In the genomic region with DNA sequence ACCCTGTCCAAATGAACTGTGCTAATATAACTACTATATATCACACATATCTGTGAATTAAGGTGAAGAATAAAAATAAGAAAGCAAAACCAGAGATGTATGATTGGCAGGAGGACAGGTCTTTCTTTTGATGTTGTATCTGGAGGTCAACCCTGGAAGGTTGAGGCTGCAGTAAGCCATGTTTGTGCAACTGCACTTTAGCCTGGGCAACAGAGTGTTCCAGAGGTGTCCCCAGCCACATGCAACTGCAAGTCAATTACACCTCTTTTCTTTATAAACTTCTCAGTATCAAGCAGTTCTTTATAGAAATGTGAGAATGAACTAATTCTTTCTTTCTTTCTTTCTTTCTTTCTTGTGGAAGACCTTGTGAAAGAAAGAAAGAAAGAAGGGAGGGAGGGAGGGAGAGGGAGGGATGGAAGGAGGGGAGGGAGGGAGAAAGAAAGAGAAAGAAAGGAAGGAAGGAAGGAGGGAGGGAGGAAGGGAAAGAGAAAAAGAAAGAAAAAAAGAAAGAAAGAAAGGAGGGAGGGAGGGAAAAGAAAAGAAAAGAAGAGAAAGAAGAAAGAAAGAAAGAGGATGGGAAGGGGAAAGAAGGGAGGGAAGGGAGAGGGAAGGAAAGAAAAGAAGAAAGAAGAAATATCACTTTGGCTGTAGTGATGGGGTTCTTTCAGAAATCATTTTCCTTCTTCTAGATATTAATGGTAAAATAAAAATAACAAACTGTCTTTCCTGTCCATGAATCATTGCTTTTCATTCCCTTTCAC, we compare ENCODE assay signal across 25 cellular contexts. TPM values are rescaled to one million over a fixed set of nuclear protein-coding genes. Genes with fewer than 3 reads are reported as not detected.
DNase-seq lines count a peak whose midpoint lies in the region; ATAC-seq and TF ChIP-seq lines count a peak whose summit lies in the region.
"Had no signal": no experiment of that assay in that cellular context is flagged by ENCODE, and none has a peak within 500 bp of the region (broad histone marks: within the 10 kb centered on the region; RNA-seq: fewer than 3 reads in every experiment).

No MANE protein-coding gene starts in this region.

- no peak for TF ChIP-seq CTCF in HEK293 (tag by site-specific recombination; IDR thresholded peaks at IDR 0.05)
- no peak for TF ChIP-seq CTCF in osteoblast (IDR thresholded peaks at IDR 0.05; ENCODE audit: extremely low read depth, low read depth, low read length)

- H3K9me3 Mint-ChIP-seq in activated T-cell treated with anti-CD3 and anti-CD28 coated beads, Interleukin-2, amount 50 U/mL, for 24 hours: peaks cover 6% of the 10 kb centered on the region
- peaks cover 9% of the 10 kb centered on the region for H3K9me3 Mint-ChIP-seq in activated naive CD8-positive, alpha-beta T cell treated with anti-CD3 and anti-CD28 coated beads, Interleukin-2, amount 50 U/mL, for 24 hours
- H3K9me3 Mint-ChIP-seq: activated B cell treated with CpG ODN at 0.5 μM for 24 hours; central memory CD8-positive, alpha-beta T cell; immature natural killer cell had no signal

- H3K4me1 ChIP-seq in HEK293 (ENCODE audit: control insufficient read depth, insufficient read depth, low read length) (no peaks in the 10 kb centered on the region), osteoblast (ENCODE audit: insufficient read depth, low read length) (peaks cover 13% of the 10 kb centered on the region), mesenchymal stem cell (ENCODE audit: control insufficient read depth, insufficient read depth, low read depth, low read length) (no peaks in the 10 kb centered on the region)
- H3K4me1 ChIP-seq: Peyer's patch had no signal

- H2AFZ ChIP-seq in osteoblast (ENCODE audit: low read length) (peak overlapping the region; percentile 36), mesenchymal stem cell (ENCODE audit: low read depth, low read length) (no peak overlapping the region)
- H2AFZ ChIP-seq: hepatocyte had no signal

- no peaks in the 10 kb centered on the region for H3K36me3 Mint-ChIP-seq in activated T-cell treated with anti-CD3 and anti-CD28 coated beads, Interleukin-2, amount 50 U/mL, for 24 hours (ENCODE audit: low read depth)
- H3K36me3 Mint-ChIP-seq in activated naive CD8-positive, alpha-beta T cell treated with anti-CD3 and anti-CD28 coated beads, Interleukin-2, amount 50 U/mL, for 24 hours (ENCODE audit: low read depth): peaks cover 2% of the 10 kb centered on the region

- H3K4me3 ChIP-seq in HEK293 (ENCODE audit: low read depth, low read length): no peak overlapping the region
- H3K4me3 ChIP-seq in osteoblast (ENCODE audit: insufficient read depth, low read length): no peak overlapping the region
- H3K4me3 ChIP-seq in mesenchymal stem cell (ENCODE audit: insufficient read depth in 1 of 2, low read depth in 1 of 2, low read length in 2 of 2): no peak overlapping the region
- H3K4me3 ChIP-seq: hepatocyte, Peyer's patch had no signal

- peak overlapping the region; percentile 34 for H3K4me2 ChIP-seq in osteoblast (ENCODE audit: insufficient read depth, low read length)
- no peak overlapping the region for H3K4me2 ChIP-seq in mesenchymal stem cell (ENCODE audit: low read length, poor library complexity, severe bottlenecking)
- H3K4me2 ChIP-seq: hepatocyte had no signal

- peaks cover 82% of the 10 kb centered on the region for H3K4me1 Mint-ChIP-seq in activated T-cell treated with anti-CD3 and anti-CD28 coated beads, Interleukin-2, amount 50 U/mL, for 24 hours (ENCODE audit: low read depth)
- peaks cover 77% of the 10 kb centered on the region for H3K4me1 Mint-ChIP-seq in activated naive CD8-positive, alpha-beta T cell treated with anti-CD3 and anti-CD28 coated beads, Interleukin-2, amount 50 U/mL, for 24 hours

- no peaks in the 10 kb centered on the region for H4K20me1 ChIP-seq in osteoblast (ENCODE audit: insufficient read depth, low read length)

- no peak for ATAC-seq in activated naive CD8-positive, alpha-beta T cell treated with anti-CD3 and anti-CD28 coated beads, Interleukin-2, amount 50 U/mL, for 24 hours
- ATAC-seq in GM21423 (IDR thresholded peaks at IDR 0.05; ENCODE audit: unreplicated experiment): no peak

- H2AK5ac ChIP-seq in mesenchymal stem cell (ENCODE audit: low read length, severe bottlenecking): no peak overlapping the region

- no peak overlapping the region for H4K91ac ChIP-seq in mesenchymal stem cell (ENCODE audit: low read length)

- DNase-seq in activated T-cell treated with anti-CD3 and anti-CD28 coated beads, Interleukin-2, amount 50 U/mL, for 24 hours: no peak
- DNase-seq in activated T-cell treated with anti-CD3 and anti-CD28 coated beads, Interleukin-2, amount 50 U/mL, for 1 hour: no peak
- DNase-seq in activated naive CD8-positive, alpha-beta T cell treated with anti-CD3 and anti-CD28 coated beads, Interleukin-2, amount 50 U/mL, for 24 hours: no peak
- DNase-seq in osteoblast (ENCODE audit: insufficient read length, low spot score, missing footprints) (no peak), mesenchymal stem cell (no peak), hepatic stellate cell (ENCODE audit: low spot score) (no peak)
- DNase-seq: activated B cell treated with CpG ODN at 0.5 μM for 24 hours; activated effector memory CD4-positive, alpha-beta T cell treated with Interleukin-2 at 50 U/mL for 16 hours; anterior cingulate cortex; C1 segment of cervical spinal cord; Calu3; immature natural killer cell; MV-4-11; NCI-H1694; NCI-H2171; NCI-H524; Peyer's patch; stimulated activated CD4-positive, alpha-beta T cell treated with anti-CD3 and anti-CD28 coated beads, Interleukin-12 subunit alpha, Interleukin-12 subunit beta, amount 100 ng/mL, for 4 hours; stimulated activated CD4-positive, alpha-beta T cell treated with anti-CD3 and anti-CD28 coated beads, Interleukin-4, amount 100 ng/mL, for 4 hours; T1000 had no signal

- H3K27me3 ChIP-seq in osteoblast (ENCODE audit: insufficient read depth, low read length) (no peaks in the 10 kb centered on the region), mesenchymal stem cell (ENCODE audit: control insufficient read depth in 1 of 2, insufficient read depth in 1 of 2, low read length in 2 of 2) (no peaks in the 10 kb centered on the region)
- H3K27me3 ChIP-seq: hepatocyte, Peyer's patch had no signal

- no peak overlapping the region for H2BK120ac ChIP-seq in mesenchymal stem cell (ENCODE audit: low read depth, low read length)

- H3K23ac ChIP-seq in mesenchymal stem cell (ENCODE audit: low read length in 2 of 2): no peak overlapping the region

- POLR2A ChIA-PET in HEK293 (lab: Yijun Ruan, JAX): no interaction called here

- H3K36me3 ChIP-seq in HEK293 (ENCODE audit: control insufficient read depth in 2 of 2, insufficient read depth in 1 of 2, low read length in 2 of 2) (no peaks in the 10 kb centered on the region), osteoblast (ENCODE audit: insufficient read depth, low read length) (no peaks in the 10 kb centered on the region), mesenchymal stem cell (ENCODE audit: control insufficient read depth in 1 of 2, insufficient read depth in 2 of 2, low read depth in 1 of 2, low read length in 2 of 2) (no peaks in the 10 kb centered on the region)
- H3K36me3 ChIP-seq: Peyer's patch had no signal

- H3K4me3 Mint-ChIP-seq in activated T-cell treated with anti-CD3 and anti-CD28 coated beads, Interleukin-2, amount 50 U/mL, for 24 hours: no peak overlapping the region
- H3K4me3 Mint-ChIP-seq in activated naive CD8-positive, alpha-beta T cell treated with anti-CD3 and anti-CD28 coated beads, Interleukin-2, amount 50 U/mL, for 24 hours: no peak overlapping the region
- H3K4me3 Mint-ChIP-seq: activated B cell treated with CpG ODN at 0.5 μM for 24 hours; central memory CD8-positive, alpha-beta T cell; immature natural killer cell had no signal

- no peaks in the 10 kb centered on the region for H3K9me3 ChIP-seq in HEK293 (ENCODE audit: control insufficient read depth, insufficient read depth, low read depth, low read length)
- no peaks in the 10 kb centered on the region for H3K9me3 ChIP-seq in osteoblast (ENCODE audit: low read depth, low read length)
- H3K9me3 ChIP-seq in mesenchymal stem cell (ENCODE audit: control insufficient read depth, low read length): no peaks in the 10 kb centered on the region
- H3K9me3 ChIP-seq: Peyer's patch had no signal

- no peaks in the 10 kb centered on the region for H3K79me2 ChIP-seq in osteoblast (ENCODE audit: insufficient read depth, low read length)
- H3K79me2 ChIP-seq: hepatocyte had no signal

- no peaks in the 10 kb centered on the region for H3K79me1 ChIP-seq in mesenchymal stem cell (replicated peaks; ENCODE audit: low read length, poor library complexity, severe bottlenecking)

- H2BK12ac ChIP-seq in mesenchymal stem cell (ENCODE audit: low read length in 2 of 2): no peak overlapping the region

- no peak overlapping the region for H3K4ac ChIP-seq in mesenchymal stem cell (ENCODE audit: low read depth in 1 of 2, low read length in 2 of 2)

- no peak overlapping the region for H3K9ac ChIP-seq in mesenchymal stem cell (ENCODE audit: low read length)

- peak overlapping the region; percentile 86 for H3K27ac Mint-ChIP-seq in activated T-cell treated with anti-CD3 and anti-CD28 coated beads, Interleukin-2, amount 50 U/mL, for 24 hours
- peak overlapping the region; percentile 99 for H3K27ac Mint-ChIP-seq in activated naive CD8-positive, alpha-beta T cell treated with anti-CD3 and anti-CD28 coated beads, Interleukin-2, amount 50 U/mL, for 24 hours
- H3K27ac Mint-ChIP-seq: activated B cell treated with CpG ODN at 0.5 μM for 24 hours, immature natural killer cell had no signal

- no peak overlapping the region for H2BK15ac ChIP-seq in mesenchymal stem cell (ENCODE audit: low read depth, poor library complexity, severe bottlenecking)

- no peak overlapping the region for H4K8ac ChIP-seq in mesenchymal stem cell (ENCODE audit: low read length)

- H3K18ac ChIP-seq in mesenchymal stem cell (ENCODE audit: low read depth in 1 of 2, low read length in 2 of 2): no peak overlapping the region

- H2BK5ac ChIP-seq in mesenchymal stem cell (ENCODE audit: low read depth, low read length, poor library complexity, severe bottlenecking): no peak overlapping the region

- no peak overlapping the region for H3K27ac ChIP-seq in HEK293 (ENCODE audit: extremely low read depth, low read depth, low read length)
- H3K27ac ChIP-seq in osteoblast (ENCODE audit: low read depth, low read length): no peak overlapping the region
- no peak overlapping the region for H3K27ac ChIP-seq in mesenchymal stem cell (ENCODE audit: low read length, poor library complexity, severe bottlenecking)
- H3K27ac ChIP-seq: hepatocyte, Peyer's patch had no signal

- no peaks in the 10 kb centered on the region for H3K27me3 Mint-ChIP-seq in activated T-cell treated with anti-CD3 and anti-CD28 coated beads, Interleukin-2, amount 50 U/mL, for 24 hours
- no peaks in the 10 kb centered on the region for H3K27me3 Mint-ChIP-seq in activated naive CD8-positive, alpha-beta T cell treated with anti-CD3 and anti-CD28 coated beads, Interleukin-2, amount 50 U/mL, for 24 hours
- H3K27me3 Mint-ChIP-seq: activated B cell treated with CpG ODN at 0.5 μM for 24 hours; central memory CD8-positive, alpha-beta T cell had no signal

- H3K14ac ChIP-seq in mesenchymal stem cell (ENCODE audit: low read length in 2 of 2): no peak overlapping the region

- CTCF ChIA-PET in HEK293 (lab: Yijun Ruan, JAX): no interaction called here

TF ChIP-seq in HEK293, 187 proteins besides CTCF, POLR2A, EP300 and RAD21 (continues in another document):
- peak; percentile 33 for TF ChIP-seq PRDM1 (tag by site-specific recombination; IDR thresholded peaks at IDR 0.05)

RNA-seq across cellular contexts. Expression of gene S1PR1, which starts 54.0 kb away (rescaled TPM):
- 25.7 and 27.1 TPM in 2 replicates for total RNA-seq in osteoblast
- 3.3 TPM for polyA plus RNA-seq in mesenchymal stem cell (2013, experiment 1 of 2)
- polyA plus RNA-seq in mesenchymal stem cell (2013, experiment 2 of 2): 3.9 TPM
- total RNA-seq: Calu3, HT-29 had no signal
